1 cellular context compared by ENCODE assay signal in the genomic region with DNA sequence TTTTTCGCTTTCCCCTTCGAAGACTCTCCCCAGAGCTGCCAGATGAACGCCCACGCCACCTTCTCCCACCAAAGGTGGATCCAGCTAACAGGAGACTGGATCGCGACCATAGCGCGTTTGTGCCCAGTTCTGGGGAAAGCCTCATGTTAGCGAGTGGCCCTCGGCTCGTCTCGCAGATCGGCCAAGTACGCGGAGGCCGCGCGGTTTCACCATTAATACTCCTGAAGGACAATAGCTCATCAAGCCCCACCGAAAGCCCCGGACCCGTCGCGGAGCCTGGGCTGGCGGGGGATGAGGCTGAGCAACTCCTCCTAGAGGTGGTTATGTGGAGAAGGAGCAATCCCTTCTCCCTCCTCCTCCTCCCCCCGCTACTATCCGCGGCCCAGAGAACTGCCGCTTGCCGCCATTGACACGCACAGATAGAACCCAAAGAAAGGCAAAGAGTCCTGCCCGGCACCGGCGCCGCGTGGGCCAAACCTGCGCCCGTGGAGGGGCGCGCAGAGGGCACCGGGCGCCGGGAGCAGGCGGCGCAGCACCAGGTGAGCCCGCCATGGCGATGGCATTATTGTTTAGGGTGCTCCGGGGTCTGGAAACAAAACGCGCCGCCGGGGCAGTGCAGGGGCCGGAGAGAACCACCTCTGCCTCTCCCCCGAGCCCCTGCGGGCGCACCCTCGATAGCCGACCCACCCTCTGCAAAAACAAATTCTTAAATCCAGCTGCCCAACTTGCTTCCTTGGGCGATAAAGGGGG.
A peak's percentile ranks its signal among the peaks of the same experiment; 100 is the strongest.
TF ChIP-seq lines count a peak whose summit lies in the region.

A gene (plus strand): TSS at position 385 of the 750 bp plus-strand sequence. CDS start 22,813 bp downstream, outside the sequence.

TF ChIP-seq in HepG2, 621 proteins besides CTCF, POLR2A, EP300 and RAD21 (continued from another document and continues in another):
- TF ChIP-seq SP1 (IDR thresholded peaks at IDR 0.05), result no peak
- no peak for TF ChIP-seq SP1 (CRISPR knock-in tag; IDR thresholded peaks at IDR 0.05)
- TF ChIP-seq, protein P1, sequence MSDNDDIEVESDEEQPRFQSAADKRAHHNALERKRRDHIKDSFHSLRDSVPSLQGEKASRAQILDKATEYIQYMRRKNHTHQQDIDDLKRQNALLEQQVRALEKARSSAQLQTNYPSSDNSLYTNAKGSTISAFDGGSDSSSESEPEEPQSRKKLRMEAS (IDR thresholded peaks at IDR 0.05), result peak; percentile 40
- TF ChIP-seq ZFP90 (CRISPR knock-in tag; IDR thresholded peaks at IDR 0.05; ENCODE audit: borderline replicate concordance), result no peak; the same call in 1 of the 2 replicates
- peak; percentile 43 for TF ChIP-seq THAP11 (CRISPR knock-in tag; IDR thresholded peaks at IDR 0.05)
- TF ChIP-seq FOXA3 (CRISPR knock-in tag; IDR thresholded peaks at IDR 0.05), result no peak
- no peak for TF ChIP-seq ZNF20 (CRISPR knock-in tag; IDR thresholded peaks at IDR 0.05)
- no peak for TF ChIP-seq CC2D1A (CRISPR knock-in tag; IDR thresholded peaks at IDR 0.05)
- TF ChIP-seq, protein P2, sequence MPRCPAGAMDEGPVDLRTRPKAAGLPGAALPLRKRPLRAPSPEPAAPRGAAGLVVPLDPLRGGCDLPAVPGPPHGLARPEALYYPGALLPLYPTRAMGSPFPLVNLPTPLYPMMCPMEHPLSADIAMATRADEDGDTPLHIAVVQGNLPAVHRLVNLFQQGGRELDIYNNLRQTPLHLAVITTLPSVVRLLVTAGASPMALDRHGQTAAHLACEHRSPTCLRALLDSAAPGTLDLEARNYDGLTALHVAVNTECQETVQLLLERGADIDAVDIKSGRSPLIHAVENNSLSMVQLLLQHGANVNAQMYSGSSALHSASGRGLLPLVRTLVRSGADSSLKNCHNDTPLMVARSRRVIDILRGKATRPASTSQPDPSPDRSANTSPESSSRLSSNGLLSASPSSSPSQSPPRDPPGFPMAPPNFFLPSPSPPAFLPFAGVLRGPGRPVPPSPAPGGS (CRISPR knock-in tag; IDR thresholded peaks at IDR 0.05), result peak; percentile 43; the same call in 1 of the 2 replicates
- TF ChIP-seq ZC3H4 (CRISPR knock-in tag; IDR thresholded peaks at IDR 0.05; ENCODE audit: borderline replicate concordance), result no peak
- no peak for TF ChIP-seq RELA (CRISPR knock-in tag; IDR thresholded peaks at IDR 0.05)
- TF ChIP-seq ZNF761 (CRISPR knock-in tag; conservative IDR thresholded peaks at IDR 0.05), result no peak
- no peak for TF ChIP-seq ZKSCAN8 (CRISPR knock-in tag; IDR thresholded peaks at IDR 0.05; ENCODE audit: borderline replicate concordance)
- no peak; the same call in 1 of the 2 replicates for TF ChIP-seq NRL (CRISPR knock-in tag; IDR thresholded peaks at IDR 0.05; ENCODE audit: borderline replicate concordance)
- no peak for TF ChIP-seq BHLHE40 (IDR thresholded peaks at IDR 0.05; ENCODE audit: low read length)
- TF ChIP-seq ZSCAN30 (CRISPR knock-in tag; IDR thresholded peaks at IDR 0.05), result no peak
- no peak for TF ChIP-seq ZNF570 (CRISPR knock-in tag; IDR thresholded peaks at IDR 0.05; ENCODE audit: borderline replicate concordance)
- TF ChIP-seq, protein P3, sequence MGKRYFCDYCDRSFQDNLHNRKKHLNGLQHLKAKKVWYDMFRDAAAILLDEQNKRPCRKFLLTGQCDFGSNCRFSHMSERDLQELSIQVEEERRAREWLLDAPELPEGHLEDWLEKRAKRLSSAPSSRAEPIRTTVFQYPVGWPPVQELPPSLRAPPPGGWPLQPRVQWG (CRISPR knock-in tag; IDR thresholded peaks at IDR 0.05; ENCODE audit: borderline replicate concordance, low read depth), result no peak
- TF ChIP-seq PHF8 (CRISPR knock-in tag; IDR thresholded peaks at IDR 0.05), result peak; percentile 65
- TF ChIP-seq ZFP1 (CRISPR knock-in tag; IDR thresholded peaks at IDR 0.05), result no peak
- TF ChIP-seq ARHGAP35 (CRISPR knock-in tag; IDR thresholded peaks at IDR 0.05; ENCODE audit: borderline replicate concordance), result no peak
- no peak for TF ChIP-seq ZMYM3 (CRISPR knock-in tag; IDR thresholded peaks at IDR 0.05)
- TF ChIP-seq, protein P4, sequence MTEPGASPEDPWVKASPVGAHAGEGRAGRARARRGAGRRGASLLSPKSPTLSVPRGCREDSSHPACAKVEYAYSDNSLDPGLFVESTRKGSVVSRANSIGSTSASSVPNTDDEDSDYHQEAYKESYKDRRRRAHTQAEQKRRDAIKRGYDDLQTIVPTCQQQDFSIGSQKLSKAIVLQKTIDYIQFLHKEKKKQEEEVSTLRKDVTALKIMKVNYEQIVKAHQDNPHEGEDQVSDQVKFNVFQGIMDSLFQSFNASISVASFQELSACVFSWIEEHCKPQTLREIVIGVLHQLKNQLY (CRISPR knock-in tag; IDR thresholded peaks at IDR 0.05), result no peak; the same call in 1 of the 2 replicates
- TF ChIP-seq, protein P5, sequence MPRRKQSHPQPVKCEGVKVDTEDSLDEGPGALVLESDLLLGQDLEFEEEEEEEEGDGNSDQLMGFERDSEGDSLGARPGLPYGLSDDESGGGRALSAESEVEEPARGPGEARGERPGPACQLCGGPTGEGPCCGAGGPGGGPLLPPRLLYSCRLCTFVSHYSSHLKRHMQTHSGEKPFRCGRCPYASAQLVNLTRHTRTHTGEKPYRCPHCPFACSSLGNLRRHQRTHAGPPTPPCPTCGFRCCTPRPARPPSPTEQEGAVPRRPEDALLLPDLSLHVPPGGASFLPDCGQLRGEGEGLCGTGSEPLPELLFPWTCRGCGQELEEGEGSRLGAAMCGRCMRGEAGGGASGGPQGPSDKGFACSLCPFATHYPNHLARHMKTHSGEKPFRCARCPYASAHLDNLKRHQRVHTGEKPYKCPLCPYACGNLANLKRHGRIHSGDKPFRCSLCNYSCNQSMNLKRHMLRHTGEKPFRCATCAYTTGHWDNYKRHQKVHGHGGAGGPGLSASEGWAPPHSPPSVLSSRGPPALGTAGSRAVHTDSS (CRISPR knock-in tag; conservative IDR thresholded peaks at IDR 0.05), result no peak
- no peak for TF ChIP-seq ZNF772 (CRISPR knock-in tag; IDR thresholded peaks at IDR 0.05)
- no peak for TF ChIP-seq RNF2 (conservative IDR thresholded peaks at IDR 0.05; ENCODE audit: low read depth)
- no peak for TF ChIP-seq SNRNP70 (IDR thresholded peaks at IDR 0.05; ENCODE audit: low read depth, low read length)
- TF ChIP-seq ZNF768 (CRISPR knock-in tag; IDR thresholded peaks at IDR 0.05), result peak; percentile 51; the same call in 1 of the 2 replicates
- TF ChIP-seq DNMT1 (CRISPR knock-in tag; IDR thresholded peaks at IDR 0.05), result no peak
- TF ChIP-seq ZNF644 (CRISPR knock-in tag; IDR thresholded peaks at IDR 0.05; ENCODE audit: low read depth), result no peak
- no peak for TF ChIP-seq PAWR (CRISPR knock-in tag; IDR thresholded peaks at IDR 0.05; ENCODE audit: borderline replicate concordance)
- no peak for TF ChIP-seq HOXA9 (CRISPR knock-in tag; IDR thresholded peaks at IDR 0.05; ENCODE audit: borderline replicate concordance)
- no peak for TF ChIP-seq MXD4 (CRISPR knock-in tag; IDR thresholded peaks at IDR 0.05)
- TF ChIP-seq FOXA1 (IDR thresholded peaks at IDR 0.05), result no peak
- no peak; the same call in 1 of the 2 replicates for TF ChIP-seq FOXA1 (CRISPR knock-in tag; IDR thresholded peaks at IDR 0.05)
- TF ChIP-seq, protein P6, sequence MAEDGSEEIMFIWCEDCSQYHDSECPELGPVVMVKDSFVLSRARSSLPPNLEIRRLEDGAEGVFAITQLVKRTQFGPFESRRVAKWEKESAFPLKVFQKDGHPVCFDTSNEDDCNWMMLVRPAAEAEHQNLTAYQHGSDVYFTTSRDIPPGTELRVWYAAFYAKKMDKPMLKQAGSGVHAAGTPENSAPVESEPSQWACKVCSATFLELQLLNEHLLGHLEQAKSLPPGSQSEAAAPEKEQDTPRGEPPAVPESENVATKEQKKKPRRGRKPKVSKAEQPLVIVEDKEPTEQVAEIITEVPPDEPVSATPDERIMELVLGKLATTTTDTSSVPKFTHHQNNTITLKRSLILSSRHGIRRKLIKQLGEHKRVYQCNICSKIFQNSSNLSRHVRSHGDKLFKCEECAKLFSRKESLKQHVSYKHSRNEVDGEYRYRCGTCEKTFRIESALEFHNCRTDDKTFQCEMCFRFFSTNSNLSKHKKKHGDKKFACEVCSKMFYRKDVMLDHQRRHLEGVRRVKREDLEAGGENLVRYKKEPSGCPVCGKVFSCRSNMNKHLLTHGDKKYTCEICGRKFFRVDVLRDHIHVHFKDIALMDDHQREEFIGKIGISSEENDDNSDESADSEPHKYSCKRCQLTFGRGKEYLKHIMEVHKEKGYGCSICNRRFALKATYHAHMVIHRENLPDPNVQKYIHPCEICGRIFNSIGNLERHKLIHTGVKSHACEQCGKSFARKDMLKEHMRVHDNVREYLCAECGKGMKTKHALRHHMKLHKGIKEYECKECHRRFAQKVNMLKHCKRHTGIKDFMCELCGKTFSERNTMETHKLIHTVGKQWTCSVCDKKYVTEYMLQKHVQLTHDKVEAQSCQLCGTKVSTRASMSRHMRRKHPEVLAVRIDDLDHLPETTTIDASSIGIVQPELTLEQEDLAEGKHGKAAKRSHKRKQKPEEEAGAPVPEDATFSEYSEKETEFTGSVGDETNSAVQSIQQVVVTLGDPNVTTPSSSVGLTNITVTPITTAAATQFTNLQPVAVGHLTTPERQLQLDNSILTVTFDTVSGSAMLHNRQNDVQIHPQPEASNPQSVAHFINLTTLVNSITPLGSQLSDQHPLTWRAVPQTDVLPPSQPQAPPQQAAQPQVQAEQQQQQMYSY (CRISPR knock-in tag; IDR thresholded peaks at IDR 0.05), result no peak
- TF ChIP-seq, protein P7, sequence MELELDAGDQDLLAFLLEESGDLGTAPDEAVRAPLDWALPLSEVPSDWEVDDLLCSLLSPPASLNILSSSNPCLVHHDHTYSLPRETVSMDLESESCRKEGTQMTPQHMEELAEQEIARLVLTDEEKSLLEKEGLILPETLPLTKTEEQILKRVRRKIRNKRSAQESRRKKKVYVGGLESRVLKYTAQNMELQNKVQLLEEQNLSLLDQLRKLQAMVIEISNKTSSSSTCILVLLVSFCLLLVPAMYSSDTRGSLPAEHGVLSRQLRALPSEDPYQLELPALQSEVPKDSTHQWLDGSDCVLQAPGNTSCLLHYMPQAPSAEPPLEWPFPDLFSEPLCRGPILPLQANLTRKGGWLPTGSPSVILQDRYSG (CRISPR knock-in tag; IDR thresholded peaks at IDR 0.05), result no peak
- TF ChIP-seq ZKSCAN1 (IDR thresholded peaks at IDR 0.05; ENCODE audit: low read length), result no peak
- TF ChIP-seq, protein P8, sequence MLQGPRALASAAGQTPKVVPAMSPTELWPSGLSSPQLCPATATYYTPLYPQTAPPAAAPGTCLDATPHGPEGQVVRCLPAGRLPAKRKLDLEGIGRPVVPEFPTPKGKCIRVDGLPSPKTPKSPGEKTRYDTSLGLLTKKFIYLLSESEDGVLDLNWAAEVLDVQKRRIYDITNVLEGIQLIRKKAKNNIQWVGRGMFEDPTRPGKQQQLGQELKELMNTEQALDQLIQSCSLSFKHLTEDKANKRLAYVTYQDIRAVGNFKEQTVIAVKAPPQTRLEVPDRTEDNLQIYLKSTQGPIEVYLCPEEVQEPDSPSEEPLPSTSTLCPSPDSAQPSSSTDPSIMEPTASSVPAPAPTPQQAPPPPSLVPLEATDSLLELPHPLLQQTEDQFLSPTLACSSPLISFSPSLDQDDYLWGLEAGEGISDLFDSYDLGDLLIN (CRISPR knock-in tag; IDR thresholded peaks at IDR 0.05; ENCODE audit: borderline replicate concordance), result no peak
- TF ChIP-seq ZNF383 (CRISPR knock-in tag; IDR thresholded peaks at IDR 0.05; ENCODE audit: borderline replicate concordance), result no peak
- TF ChIP-seq, protein P9, sequence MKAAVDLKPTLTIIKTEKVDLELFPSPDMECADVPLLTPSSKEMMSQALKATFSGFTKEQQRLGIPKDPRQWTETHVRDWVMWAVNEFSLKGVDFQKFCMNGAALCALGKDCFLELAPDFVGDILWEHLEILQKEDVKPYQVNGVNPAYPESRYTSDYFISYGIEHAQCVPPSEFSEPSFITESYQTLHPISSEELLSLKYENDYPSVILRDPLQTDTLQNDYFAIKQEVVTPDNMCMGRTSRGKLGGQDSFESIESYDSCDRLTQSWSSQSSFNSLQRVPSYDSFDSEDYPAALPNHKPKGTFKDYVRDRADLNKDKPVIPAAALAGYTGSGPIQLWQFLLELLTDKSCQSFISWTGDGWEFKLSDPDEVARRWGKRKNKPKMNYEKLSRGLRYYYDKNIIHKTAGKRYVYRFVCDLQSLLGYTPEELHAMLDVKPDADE (CRISPR knock-in tag; IDR thresholded peaks at IDR 0.05), result no peak
- TF ChIP-seq, protein P10, sequence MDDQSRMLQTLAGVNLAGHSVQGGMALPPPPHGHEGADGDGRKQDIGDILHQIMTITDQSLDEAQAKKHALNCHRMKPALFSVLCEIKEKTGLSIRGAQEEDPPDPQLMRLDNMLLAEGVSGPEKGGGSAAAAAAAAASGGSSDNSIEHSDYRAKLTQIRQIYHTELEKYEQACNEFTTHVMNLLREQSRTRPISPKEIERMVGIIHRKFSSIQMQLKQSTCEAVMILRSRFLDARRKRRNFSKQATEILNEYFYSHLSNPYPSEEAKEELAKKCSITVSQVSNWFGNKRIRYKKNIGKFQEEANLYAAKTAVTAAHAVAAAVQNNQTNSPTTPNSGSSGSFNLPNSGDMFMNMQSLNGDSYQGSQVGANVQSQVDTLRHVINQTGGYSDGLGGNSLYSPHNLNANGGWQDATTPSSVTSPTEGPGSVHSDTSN (CRISPR knock-in tag; IDR thresholded peaks at IDR 0.05; ENCODE audit: borderline replicate concordance), result no peak
- TF ChIP-seq, protein P11, sequence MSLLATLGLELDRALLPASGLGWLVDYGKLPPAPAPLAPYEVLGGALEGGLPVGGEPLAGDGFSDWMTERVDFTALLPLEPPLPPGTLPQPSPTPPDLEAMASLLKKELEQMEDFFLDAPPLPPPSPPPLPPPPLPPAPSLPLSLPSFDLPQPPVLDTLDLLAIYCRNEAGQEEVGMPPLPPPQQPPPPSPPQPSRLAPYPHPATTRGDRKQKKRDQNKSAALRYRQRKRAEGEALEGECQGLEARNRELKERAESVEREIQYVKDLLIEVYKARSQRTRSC (CRISPR knock-in tag; IDR thresholded peaks at IDR 0.05; ENCODE audit: low read depth), result no peak
- no peak for TF ChIP-seq ZNF724P (CRISPR knock-in tag; IDR thresholded peaks at IDR 0.05; ENCODE audit: borderline replicate concordance)
- no peak for TF ChIP-seq ZNF773 (CRISPR knock-in tag; IDR thresholded peaks at IDR 0.05; ENCODE audit: borderline replicate concordance)
- 0 out of 2 replicates have a peak, but pooled peaks have one; percentile 43 for TF ChIP-seq ZBTB7B (CRISPR knock-in tag; IDR thresholded peaks at IDR 0.05)
- TF ChIP-seq, protein P12, sequence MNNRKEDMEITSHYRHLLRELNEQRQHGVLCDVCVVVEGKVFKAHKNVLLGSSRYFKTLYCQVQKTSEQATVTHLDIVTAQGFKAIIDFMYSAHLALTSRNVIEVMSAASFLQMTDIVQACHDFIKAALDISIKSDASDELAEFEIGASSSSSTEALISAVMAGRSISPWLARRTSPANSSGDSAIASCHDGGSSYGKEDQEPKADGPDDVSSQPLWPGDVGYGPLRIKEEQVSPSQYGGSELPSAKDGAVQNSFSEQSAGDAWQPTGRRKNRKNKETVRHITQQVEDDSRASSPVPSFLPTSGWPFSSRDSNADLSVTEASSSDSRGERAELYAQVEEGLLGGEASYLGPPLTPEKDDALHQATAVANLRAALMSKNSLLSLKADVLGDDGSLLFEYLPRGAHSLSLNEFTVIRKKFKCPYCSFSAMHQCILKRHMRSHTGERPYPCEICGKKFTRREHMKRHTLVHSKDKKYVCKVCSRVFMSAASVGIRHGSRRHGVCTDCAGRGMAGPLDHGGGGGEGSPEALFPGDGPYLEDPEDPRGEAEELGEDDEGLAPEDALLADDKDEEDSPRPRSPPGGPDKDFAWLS (CRISPR knock-in tag; IDR thresholded peaks at IDR 0.05; ENCODE audit: borderline replicate concordance), result no peak
